8 cellular contexts compared by ENCODE assay signal in the genomic region with DNA sequence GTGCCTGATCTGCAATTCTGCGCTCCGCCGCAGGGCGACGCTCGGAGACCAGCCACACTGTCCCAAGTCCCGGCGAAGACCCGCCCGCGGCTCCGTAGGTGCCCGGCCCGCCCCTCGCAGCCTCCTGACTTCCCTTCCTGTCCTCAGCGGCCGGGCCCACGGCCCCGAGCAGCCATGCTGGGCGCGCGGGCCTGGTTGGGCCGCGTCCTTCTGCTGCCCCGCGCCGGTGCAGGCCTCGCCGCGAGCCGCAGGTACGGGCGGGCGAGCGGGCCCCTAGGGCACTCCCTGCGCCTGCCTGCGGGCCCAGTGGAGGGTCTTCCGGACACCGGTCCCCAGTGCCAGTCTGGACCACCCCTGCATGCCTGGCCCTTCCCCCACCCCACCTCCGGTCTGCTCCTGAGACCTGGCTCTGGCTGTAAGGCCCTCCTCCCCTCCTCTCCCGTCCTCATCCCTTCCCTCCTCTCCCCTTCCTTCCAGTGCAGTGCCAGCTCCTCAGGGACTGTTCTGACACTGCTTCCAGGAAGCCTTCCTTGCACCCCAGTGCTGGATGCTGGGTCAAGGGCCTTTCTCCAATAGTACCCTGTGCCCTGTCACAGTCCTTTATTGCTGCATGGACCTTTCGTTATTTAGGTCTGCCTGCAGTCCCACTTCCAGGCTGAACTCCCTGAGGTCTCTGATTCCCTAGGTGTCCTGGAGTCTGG. TPM values are rescaled to one million over a fixed set of nuclear protein-coding genes. Genes with fewer than 3 reads are reported as not detected.
A peak's percentile ranks its signal among the peaks of the same experiment; 100 is the strongest.
DNase-seq lines count a peak whose midpoint lies in the region; ATAC-seq and TF ChIP-seq lines count a peak whose summit lies in the region.

A gene (plus strand): TSS at position 140 of the 701 bp plus-strand sequence. CDS start 35 bp downstream, at position 175.

- H3K4me3 ChIP-seq in HUES64 (ENCODE audit: low read length) (peak within 1 kb of the TSS; percentile 65), PC-9 (peak within 1 kb of the TSS; percentile 68)

- H3K27ac ChIP-seq in HUES64 (ENCODE audit: low read depth, low read length) (peak within 1 kb of the TSS; percentile 52; the same call in 1 of the 2 replicates), PC-9 (no peak within 1 kb of the TSS)

- peak within 1 kb of the TSS; percentile 82 for H2AFZ ChIP-seq in PC-9

- no TSS peak for BruUV-seq in Calu3 (replicated peaks; lab: Mats Ljungman, UMichigan)
- BruUV-seq in PC-9 (replicated peaks; lab: Mats Ljungman, UMichigan) = no TSS peak

- intact Hi-C loops in Calu3 (cut with micrococcal nuclease; ENCODE audit: unreplicated experiment) = loop anchor here (1.0 to 10.0 kb wide), 4 partner anchors 79 to 408 kb away; no protein-coding TSS in a partner anchor
- intact Hi-C loops in PC-9 (cut with micrococcal nuclease; ENCODE audit: unreplicated experiment) = loop anchor here (1.0 to 10.0 kb wide), 7 partner anchors 65 to 606 kb away; a partner anchor contains a TSS

- no peaks in the 10 kb centered on the region for H3K36me3 ChIP-seq in HUES64 (ENCODE audit: insufficient read depth, low read length)
- no peaks in the 10 kb centered on the region for H3K36me3 ChIP-seq in PC-9 (ENCODE audit: low read depth)

- peak within 1 kb of the TSS; percentile 24 for H3K27ac Mint-ChIP-seq in Calu3 (ENCODE audit: unreplicated experiment)
- peak within 1 kb of the TSS; percentile 7 for H3K27ac Mint-ChIP-seq in activated T-cell treated with anti-CD3 and anti-CD28 coated beads, Interleukin-2, amount 50 U/mL, for 24 hours

- TF ChIP-seq CTCF in Calu3 (IDR thresholded peaks at IDR 0.05; ENCODE audit: unreplicated experiment) (peak; percentile 99), PC-9 (conservative IDR thresholded peaks at IDR 0.05) (peak; percentile 99)

- H3K36me3 Mint-ChIP-seq in Calu3 (ENCODE audit: insufficient read depth, unreplicated experiment) = peaks cover 29% of the 10 kb centered on the region
- H3K36me3 Mint-ChIP-seq in activated T-cell treated with anti-CD3 and anti-CD28 coated beads, Interleukin-2, amount 50 U/mL, for 24 hours (ENCODE audit: low read depth) = no peaks in the 10 kb centered on the region

- H3K27me3 ChIP-seq in HUES64 (ENCODE audit: insufficient read depth, low read length) (no peaks in the 10 kb centered on the region), PC-9 (ENCODE audit: insufficient read depth, low read depth) (no peaks in the 10 kb centered on the region)

- 2% methylated on average over 42 of the region's 42 CpGs for WGBS in HUES64

- H3K4me1 ChIP-seq in HUES64 (ENCODE audit: insufficient read depth, low read length) (peaks cover 12% of the 10 kb centered on the region), PC-9 (replicated peaks; ENCODE audit: insufficient read depth) (peaks cover 17% of the 10 kb centered on the region)

- H3K9me3 Mint-ChIP-seq in Calu3 (ENCODE audit: low read depth, unreplicated experiment) = no peaks in the 10 kb centered on the region
- H3K9me3 Mint-ChIP-seq in activated T-cell treated with anti-CD3 and anti-CD28 coated beads, Interleukin-2, amount 50 U/mL, for 24 hours = no peaks in the 10 kb centered on the region

- H3K4me1 Mint-ChIP-seq in Calu3 (ENCODE audit: low read depth, unreplicated experiment) = peaks cover 34% of the 10 kb centered on the region
- peaks cover 10% of the 10 kb centered on the region for H3K4me1 Mint-ChIP-seq in activated T-cell treated with anti-CD3 and anti-CD28 coated beads, Interleukin-2, amount 50 U/mL, for 24 hours (ENCODE audit: low read depth)

- ATAC-seq in GM21381 (IDR thresholded peaks at IDR 0.05; ENCODE audit: unreplicated experiment) = peak; percentile 69
- ATAC-seq in esophagus mucosa = peak; percentile 83

- H3K27me3 Mint-ChIP-seq in Calu3 (ENCODE audit: unreplicated experiment) = no peaks in the 10 kb centered on the region
- peaks cover 13% of the 10 kb centered on the region for H3K27me3 Mint-ChIP-seq in activated T-cell treated with anti-CD3 and anti-CD28 coated beads, Interleukin-2, amount 50 U/mL, for 24 hours

- CTCF ChIA-PET in Calu3 (lab: Charles Lee) = interaction anchor here (0.6 to 1.7 kb wide), 7 partner anchors 13 to 295 kb away, joined by 3 to 6 read pairs (median 3); a partner anchor contains a TSS
- CTCF ChIA-PET in PC-9 (lab: Charles Lee) = interaction anchor here (0.6 to 1.0 kb wide), 3 partner anchors 149 to 238 kb away, joined by 4 to 14 read pairs (median 11); no protein-coding TSS in a partner anchor

- peak within 1 kb of the TSS; percentile 60 for H3K4me3 Mint-ChIP-seq in Calu3 (ENCODE audit: low read depth, unreplicated experiment)
- H3K4me3 Mint-ChIP-seq in activated T-cell treated with anti-CD3 and anti-CD28 coated beads, Interleukin-2, amount 50 U/mL, for 24 hours = peak within 1 kb of the TSS; percentile 66

- DNase-seq in Calu3 (peak; percentile 97), PC-9 (peak; percentile 82 to 89), myocyte (ENCODE audit: low read depth) (peak; percentile 90)
- DNase-seq in activated T-cell treated with anti-CD3 and anti-CD28 coated beads, Interleukin-2, amount 50 U/mL, for 24 hours = peak; percentile 89
- DNase-seq in stimulated activated CD8-positive, alpha-beta memory T cell treated with anti-CD3 and anti-CD28 coated beads, Interleukin-7, amount 100 ng/mL, for 4 hours (ENCODE audit: low read depth in 2 of 2) = peak; percentile 65 to 73

- POLR2A ChIA-PET in PC-9 (lab: Charles Lee; ENCODE audit: unreplicated experiment) = no interaction called here

- H3K9me2 ChIP-seq in PC-9 (ENCODE audit: insufficient read depth) = no peaks in the 10 kb centered on the region

- H3K79me2 ChIP-seq in PC-9 (ENCODE audit: low read depth) = no peaks in the 10 kb centered on the region

- peak within 1 kb of the TSS; percentile 96 for H3K4me2 ChIP-seq in PC-9

- H3F3A ChIP-seq in PC-9 (ENCODE audit: insufficient read depth, low read depth) = peaks cover 7% of the 10 kb centered on the region; the same call in 1 of the 2 replicates

- no peaks in the 10 kb centered on the region for H4K20me1 ChIP-seq in PC-9 (ENCODE audit: insufficient read depth)

- peak within 1 kb of the TSS; percentile 83 for H3K9ac ChIP-seq in HUES64 (ENCODE audit: low read depth, low read length)

- H3K9me3 ChIP-seq in HUES64 (ENCODE audit: insufficient read depth, low read depth, low read length) (no peaks in the 10 kb centered on the region), PC-9 (ENCODE audit: insufficient read depth, low read depth) (no peaks in the 10 kb centered on the region)

RNA-seq across cellular contexts. Expression of the gene that starts here (rescaled TPM):
- total RNA-seq in Calu3 (2022) (33.2 and 47.8 TPM in 2 replicates), PC-9 (2021) (41.5 and 60.5 TPM in 2 replicates), esophagus mucosa (16.8 TPM), myocyte (45.9 and 50.3 TPM in 2 replicates)
- 15.3 TPM for polyA plus RNA-seq in HUES64 (2013, experiment 1 of 2)
- 12.9 TPM for polyA plus RNA-seq in HUES64 (2013, experiment 2 of 2)
- 39.6 TPM for polyA plus RNA-seq in myocyte (2012)
